1 cellular context compared by ENCODE assay signal in the genomic region with DNA sequence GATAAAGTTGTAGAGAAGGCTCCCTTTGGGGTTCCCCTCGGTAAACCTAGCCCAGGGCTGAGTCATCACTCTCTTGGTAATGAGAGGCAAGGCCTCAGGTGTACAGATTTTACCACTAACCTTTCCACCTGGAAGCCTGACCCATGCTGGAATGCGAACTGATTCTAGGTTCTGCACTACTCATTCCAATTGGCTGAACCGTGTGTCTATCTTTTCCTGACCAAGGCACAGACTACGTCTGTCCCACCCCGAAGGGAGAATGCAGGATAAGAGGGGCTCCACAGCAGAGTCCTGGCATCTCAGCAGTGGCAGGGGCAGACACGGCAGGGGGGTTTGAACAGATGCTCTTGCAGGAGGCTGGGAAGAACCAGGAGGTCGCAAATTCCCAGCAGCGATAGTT.
TF ChIP-seq lines count a peak whose summit lies in the region.

No MANE protein-coding gene starts in this region.

TF ChIP-seq in H1, 55 proteins besides CTCF, POLR2A, EP300 and RAD21:
- TF ChIP-seq SP1 (IDR thresholded peaks at IDR 0.05; ENCODE audit: low read depth, low read length): 0 out of 2 replicates have a peak, but pooled peaks have one; percentile 36
- TF ChIP-seq BCL11A (IDR thresholded peaks at IDR 0.05; ENCODE audit: low read depth in 2 of 2, low read length in 2 of 2): no peak
- TF ChIP-seq TEAD4 (IDR thresholded peaks at IDR 0.05; ENCODE audit: low read depth, low read length): peak; percentile 67; the same call in 1 of the 2 replicates
